In genomic region chr3:38157562-38157961, GRCh38 we compare ENCODE assay signal across 17 cellular contexts. TPM values are rescaled to one million over a fixed set of nuclear protein-coding genes. Genes with fewer than 3 reads are reported as not detected.
A peak's percentile ranks its signal among the peaks of the same experiment; 100 is the strongest.
DNase-seq lines count a peak whose midpoint lies in the region; ATAC-seq and TF ChIP-seq lines count a peak whose summit lies in the region.
"Had no signal": no experiment of that assay in that cellular context is flagged by ENCODE, and none has a peak within 500 bp of the region (broad histone marks: within the 10 kb centered on the region; RNA-seq: fewer than 3 reads in every experiment).

No MANE protein-coding gene starts in this region.

- peaks cover 21% of the 10 kb centered on the region for H3K4me1 Mint-ChIP-seq in activated CD4-positive, alpha-beta T cell treated with anti-CD3 and anti-CD28 coated beads, Interleukin-2, amount 10 ng/mL, durations not matched to agents 24 days and 14 days
- H3K4me1 Mint-ChIP-seq in CD4-positive, alpha-beta T cell (ENCODE audit: low read depth) = no peaks in the 10 kb centered on the region

- no peaks in the 10 kb centered on the region for H3K9me3 Mint-ChIP-seq in activated CD4-positive, alpha-beta T cell treated with anti-CD3 and anti-CD28 coated beads, Interleukin-2, amount 10 ng/mL, durations not matched to agents 24 days and 14 days
- no peaks in the 10 kb centered on the region for H3K9me3 Mint-ChIP-seq in CD4-positive, alpha-beta T cell

- H3K4me3 ChIP-seq in mammary epithelial cell (replicated peaks in 1 of 3; ENCODE audit: insufficient read depth in 1 of 3, low read depth in 2 of 3, low read length in 3 of 3) (no peak overlapping the region), thyroid gland (replicated peaks in 1 of 3) (no peak overlapping the region), body of pancreas (no peak overlapping the region)
- H3K4me3 ChIP-seq: dorsolateral prefrontal cortex, gastrocnemius medialis, left ventricle myocardium inferior, mucosa of descending colon had no signal

- peaks cover 42% of the 10 kb centered on the region for H3K4me1 ChIP-seq in mammary epithelial cell (ENCODE audit: insufficient read depth, low read length)
- peaks cover 0 to 10% of the 10 kb centered on the region in 2 donors for H3K4me1 ChIP-seq in thyroid gland
- H3K4me1 ChIP-seq in body of pancreas = no peaks in the 10 kb centered on the region
- H3K4me1 ChIP-seq: gastrocnemius medialis, left ventricle myocardium inferior had no signal

- H3K27ac ChIP-seq in mammary epithelial cell (ENCODE audit: insufficient read depth, low read depth, low read length) (peak overlapping the region; percentile 35), thyroid gland (no peak overlapping the region), body of pancreas (no peak overlapping the region)
- H3K27ac ChIP-seq in CD4-positive, alpha-beta T cell (ENCODE audit: low read depth, low read length) = no peak overlapping the region
- H3K27ac ChIP-seq: dorsolateral prefrontal cortex, gastrocnemius medialis, left ventricle myocardium inferior had no signal

- BruUV-seq in mammary epithelial cell (replicated peaks; lab: Mats Ljungman, UMichigan) = no TSS peak

- intact Hi-C loops in activated CD4-positive, alpha-beta T cell treated with anti-CD3 and anti-CD28 coated beads, Interleukin-2, amount 10 ng/mL, durations not matched to agents 24 days and 14 days (cut with micrococcal nuclease) = no loop called here
- intact Hi-C loops in mammary epithelial cell (cut with micrococcal nuclease) (no loop called here), thyroid gland (cut with DNase I) (no loop called here), body of pancreas (cut with DNase I) (no loop called here)
- intact Hi-C loops in CD4-positive, alpha-beta T cell (cut with DNase I, micrococcal nuclease) = no loop called here

- POLR2A ChIA-PET in CD4-positive, alpha-beta T cell (lab: Charles Lee) = interaction anchor here (1.3 kb wide), 1 partner anchor 21 kb away, joined by 3 read pairs; the partner anchor contains the start of gene ACAA1

- WGBS in mammary epithelial cell (ENCODE audit: low coverage, missing lambda C conversion rate) = 26% methylated on average over 2 of the region's 2 CpGs
- 56 to 73% methylated on average over 2 of the region's 2 CpGs for WGBS in thyroid gland, 2 donors
- 61 to 67% methylated on average over 2 of the region's 2 CpGs for WGBS in body of pancreas, 2 donors

- no peaks in the 10 kb centered on the region for H3K79me2 ChIP-seq in mammary epithelial cell (ENCODE audit: insufficient read depth, low read length)

- CTCF ChIA-PET in mammary epithelial cell (lab: Charles Lee; ENCODE audit: low non-redundant PET) = interaction anchor here (0.6 kb wide), 1 partner anchor 40 kb away, joined by 4 read pairs; no protein-coding TSS in a partner anchor
- CTCF ChIA-PET in CD4-positive, alpha-beta T cell (lab: Charles Lee) = no interaction called here

- no peak for ATAC-seq in CD4-positive, alpha-beta T cell (ENCODE audit: poor library complexity)
- no peak for ATAC-seq in body of pancreas
- ATAC-seq: gastrocnemius medialis, mucosa of descending colon, T-helper 17 cell had no signal

- H3K36me3 Mint-ChIP-seq in activated CD4-positive, alpha-beta T cell treated with anti-CD3 and anti-CD28 coated beads, Interleukin-2, amount 10 ng/mL, durations not matched to agents 24 days and 14 days (ENCODE audit: low read depth) = no peaks in the 10 kb centered on the region
- no peaks in the 10 kb centered on the region for H3K36me3 Mint-ChIP-seq in CD4-positive, alpha-beta T cell (ENCODE audit: low read depth)

- DNase-seq in activated CD4-positive, alpha-beta T cell treated with anti-CD3 and anti-CD28 coated beads, Interleukin-2, amount 10 ng/mL, durations not matched to agents 24 days and 14 days = peak; percentile 46
- DNase-seq in activated CD4-positive, alpha-beta T cell treated with anti-CD3 and anti-CD28 coated beads, Interleukin-2, amount 50 U/mL, for 4 hours = no peak
- DNase-seq in NCI-H2171 (lab: John Stamatoyannopoulos, UW) = peak; percentile 7
- peak; percentile 78 for DNase-seq in mammary epithelial cell
- peak; percentile 66 to 75 for DNase-seq in thyroid gland
- DNase-seq in AG08395 (ENCODE audit: low spot score) = no peak
- DNase-seq in CD4-positive, alpha-beta T cell = no peak
- no peak for DNase-seq in body of pancreas
- DNase-seq: activated CD8-positive, alpha-beta memory T cell treated with anti-CD3 and anti-CD28 coated beads for 24 hours; Caco-2; gastrocnemius medialis; left ventricle myocardium inferior; mucosa of descending colon; NCI-H187 treated with DMSO at 0.1 percent for 48 hours; SHP77 treated with DMSO at 0.1 percent for 48 hours; T-helper 17 cell had no signal

- H3K4me3 Mint-ChIP-seq in activated CD4-positive, alpha-beta T cell treated with anti-CD3 and anti-CD28 coated beads, Interleukin-2, amount 10 ng/mL, durations not matched to agents 24 days and 14 days = no peak overlapping the region
- no peak overlapping the region for H3K4me3 Mint-ChIP-seq in CD4-positive, alpha-beta T cell
- H3K4me3 Mint-ChIP-seq: T-helper 17 cell had no signal

- TF ChIP-seq CTCF in mammary epithelial cell (conservative IDR thresholded peaks at IDR 0.05 in 1 of 2, IDR thresholded peaks at IDR 0.05 in 1 of 2; ENCODE audit: extremely low read depth in 1 of 2, insufficient read depth in 1 of 2, low read depth in 1 of 2, low read length in 2 of 2) = no peak
- no peak for TF ChIP-seq CTCF in thyroid gland (IDR thresholded peaks at IDR 0.05)
- TF ChIP-seq CTCF in CD4-positive, alpha-beta T cell (IDR thresholded peaks at IDR 0.05) = no peak
- no peak for TF ChIP-seq CTCF in body of pancreas (IDR thresholded peaks at IDR 0.05)

- H4K20me1 ChIP-seq in mammary epithelial cell (ENCODE audit: insufficient read depth, low read length) = no peaks in the 10 kb centered on the region

- in situ Hi-C loops in mammary epithelial cell (cut with MboI; ENCODE audit: low sequenced_read_pairs in 2 of 2) = no loop called here

- H3K27me3 ChIP-seq in mammary epithelial cell (ENCODE audit: insufficient read depth, low read length) = no peaks in the 10 kb centered on the region
- H3K27me3 ChIP-seq in thyroid gland = no peaks in the 10 kb centered on the region
- no peaks in the 10 kb centered on the region for H3K27me3 ChIP-seq in CD4-positive, alpha-beta T cell (ENCODE audit: control insufficient read depth, insufficient read depth, low read length)
- no peaks in the 10 kb centered on the region for H3K27me3 ChIP-seq in body of pancreas
- H3K27me3 ChIP-seq: dorsolateral prefrontal cortex, gastrocnemius medialis had no signal

- dilution Hi-C loops in mammary epithelial cell (cut with HindIII; ENCODE audit: low sequenced_read_pairs) = no loop called here

- H3K9me3 ChIP-seq in mammary epithelial cell (replicated peaks; ENCODE audit: insufficient read depth, low read length) = no peaks in the 10 kb centered on the region
- H3K9me3 ChIP-seq in thyroid gland = no peaks in the 10 kb centered on the region
- no peaks in the 10 kb centered on the region for H3K9me3 ChIP-seq in CD4-positive, alpha-beta T cell (ENCODE audit: control insufficient read depth, low read length)
- no peaks in the 10 kb centered on the region for H3K9me3 ChIP-seq in body of pancreas
- H3K9me3 ChIP-seq: Caco-2, gastrocnemius medialis, left ventricle myocardium inferior, mucosa of descending colon had no signal

- H3K9ac ChIP-seq in mammary epithelial cell (ENCODE audit: insufficient read depth, low read length) = no peak overlapping the region

- no peak overlapping the region for H3K27ac Mint-ChIP-seq in activated CD4-positive, alpha-beta T cell treated with anti-CD3 and anti-CD28 coated beads, Interleukin-2, amount 10 ng/mL, durations not matched to agents 24 days and 14 days
- H3K27ac Mint-ChIP-seq in CD4-positive, alpha-beta T cell = no peak overlapping the region
- H3K27ac Mint-ChIP-seq: T-helper 17 cell had no signal

- no peaks in the 10 kb centered on the region for H3K27me3 Mint-ChIP-seq in activated CD4-positive, alpha-beta T cell treated with anti-CD3 and anti-CD28 coated beads, Interleukin-2, amount 10 ng/mL, durations not matched to agents 24 days and 14 days
- no peaks in the 10 kb centered on the region for H3K27me3 Mint-ChIP-seq in CD4-positive, alpha-beta T cell
- H3K27me3 Mint-ChIP-seq: T-helper 17 cell had no signal

- no peak overlapping the region for H2AFZ ChIP-seq in mammary epithelial cell (ENCODE audit: low read depth, low read length)

- H3K4me2 ChIP-seq in mammary epithelial cell (ENCODE audit: insufficient read depth, low read depth, low read length) = no peak overlapping the region

- TF ChIP-seq POLR2A in thyroid gland (IDR thresholded peaks at IDR 0.05) (no peak), body of pancreas (IDR thresholded peaks at IDR 0.05) (no peak)

- H3K36me3 ChIP-seq in mammary epithelial cell (ENCODE audit: insufficient read depth, low read length) (no peaks in the 10 kb centered on the region), thyroid gland (no peaks in the 10 kb centered on the region), body of pancreas (replicated peaks in 1 of 2; ENCODE audit: insufficient read depth in 1 of 2, low read depth in 2 of 2) (no peaks in the 10 kb centered on the region)
- H3K36me3 ChIP-seq: gastrocnemius medialis, left ventricle myocardium inferior had no signal

RNA-seq across cellular contexts. Expression of gene OXSR1, which starts 7.8 kb away (rescaled TPM):
- 56.4 and 58.3 TPM in 2 replicates for total RNA-seq in activated CD4-positive, alpha-beta T cell treated with anti-CD3 and anti-CD28 coated beads, Interleukin-2, amount 10 ng/mL, durations not matched to agents 24 days and 14 days
- 10 to 100 TPM; 48.3 to 70.6 TPM for total RNA-seq in mammary epithelial cell
- 36.4 TPM for polyA plus RNA-seq in mammary epithelial cell
- 31.9 TPM for polyA minus RNA-seq in mammary epithelial cell
- total RNA-seq in thyroid gland = 10 to 100 TPM; 32.0 to 40.5 (median 37.9) TPM
- 10 to 100 TPM; 28.3 to 30.3 TPM for total RNA-seq in CD4-positive, alpha-beta T cell
- total RNA-seq in body of pancreas = 10 to 100 TPM; 16.1 to 23.7 TPM

RNA-seq across cellular contexts. Expression of gene MYD88, which starts 19.1 kb away (rescaled TPM):
- 32.0 and 36.9 TPM in 2 replicates for total RNA-seq in activated CD4-positive, alpha-beta T cell treated with anti-CD3 and anti-CD28 coated beads, Interleukin-2, amount 10 ng/mL, durations not matched to agents 24 days and 14 days
- total RNA-seq in mammary epithelial cell = 10 to 100 TPM; 10.2 to 25.6 TPM
- polyA plus RNA-seq in mammary epithelial cell = 20.4 TPM
- 99.2 TPM for polyA minus RNA-seq in mammary epithelial cell
- total RNA-seq in thyroid gland = 10 to 100 TPM; 18.0 to 23.8 (median 20.2) TPM
- total RNA-seq in CD4-positive, alpha-beta T cell = 10 to 100 TPM; 26.9 to 27.2 TPM
- 10 to 100 TPM; 11.9 to 33.3 TPM for total RNA-seq in body of pancreas

RNA-seq across cellular contexts. Expression of gene ACAA1, which starts 20.6 kb away (rescaled TPM):
- total RNA-seq in activated CD4-positive, alpha-beta T cell treated with anti-CD3 and anti-CD28 coated beads, Interleukin-2, amount 10 ng/mL, durations not matched to agents 24 days and 14 days = 68.7 and 71.6 TPM in 2 replicates
- total RNA-seq in mammary epithelial cell (10 to 100 TPM; 24.8 to 62.4 TPM), thyroid gland (10 to 100 TPM; 63.3 to 86.1 (median 75.1) TPM), body of pancreas (10 to 100 TPM; 91.8 to 92.6 TPM)
- 76.5 TPM for polyA plus RNA-seq in mammary epithelial cell
- polyA minus RNA-seq in mammary epithelial cell = 36.4 TPM
- 10 to 100 TPM; 56.4 to 58.9 TPM for total RNA-seq in CD4-positive, alpha-beta T cell

Comparison
In these comparisons a context has a peak if more than half of its experiments do, and no peak if none do; other contexts are left out.
1. DNase-seq: peak in activated CD4-positive, alpha-beta T cell treated with anti-CD3 and anti-CD28 coated beads, Interleukin-2, amount 10 ng/mL, durations not matched to agents 24 days and 14 days (single experiment), NCI-H2171 (single experiment), mammary epithelial cell (single experiment) and thyroid gland (2 of 2); none in activated CD4-positive, alpha-beta T cell treated with anti-CD3 and anti-CD28 coated beads, Interleukin-2, amount 50 U/mL, for 4 hours (0 of 2), AG08395 (single experiment), CD4-positive, alpha-beta T cell (0 of 10) and body of pancreas (0 of 4).